In the genomic region with DNA sequence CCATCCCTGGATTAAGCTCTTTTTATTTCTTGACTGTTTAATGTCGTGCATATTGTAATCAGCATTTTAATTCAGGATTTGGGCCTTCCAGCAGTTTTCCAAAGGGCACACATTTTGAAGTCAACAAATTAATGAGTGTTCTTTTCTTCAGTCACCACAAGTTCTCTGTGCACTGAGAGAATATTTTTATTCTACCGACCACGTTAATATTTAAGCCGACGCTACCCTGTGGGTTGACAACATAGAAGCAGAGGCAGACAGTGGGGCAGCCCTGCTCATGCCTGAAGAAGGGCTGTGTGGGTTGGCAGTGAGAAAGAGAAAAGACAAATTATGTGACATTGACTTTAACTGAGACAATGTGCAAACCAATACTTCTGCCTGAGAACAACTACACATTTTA, we compare ENCODE assay signal across 1 cellular context.
TF ChIP-seq lines count a peak whose summit lies in the region.

No MANE protein-coding gene starts in this region.

TF ChIP-seq in K562, 482 proteins besides CTCF, POLR2A, EP300 and RAD21 (continued from another document):
- TF ChIP-seq, protein P1, sequence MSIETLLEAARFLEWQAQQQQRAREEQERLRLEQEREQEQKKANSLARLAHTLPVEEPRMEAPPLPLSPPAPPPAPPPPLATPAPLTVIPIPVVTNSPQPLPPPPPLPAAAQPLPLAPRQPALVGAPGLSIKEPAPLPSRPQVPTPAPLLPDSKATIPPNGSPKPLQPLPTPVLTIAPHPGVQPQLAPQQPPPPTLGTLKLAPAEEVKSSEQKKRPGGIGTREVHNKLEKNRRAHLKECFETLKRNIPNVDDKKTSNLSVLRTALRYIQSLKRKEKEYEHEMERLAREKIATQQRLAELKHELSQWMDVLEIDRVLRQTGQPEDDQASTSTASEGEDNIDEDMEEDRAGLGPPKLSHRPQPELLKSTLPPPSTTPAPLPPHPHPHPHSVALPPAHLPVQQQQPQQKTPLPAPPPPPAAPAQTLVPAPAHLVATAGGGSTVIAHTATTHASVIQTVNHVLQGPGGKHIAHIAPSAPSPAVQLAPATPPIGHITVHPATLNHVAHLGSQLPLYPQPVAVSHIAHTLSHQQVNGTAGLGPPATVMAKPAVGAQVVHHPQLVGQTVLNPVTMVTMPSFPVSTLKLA (conservative IDR thresholded peaks at IDR 0.05), result no peak
- no peak for TF ChIP-seq RNF2 (IDR thresholded peaks at IDR 0.05)
- no peak for TF ChIP-seq GTF2A2 (tag; IDR thresholded peaks at IDR 0.05)
- no peak for TF ChIP-seq ZBTB8A (IDR thresholded peaks at IDR 0.05; ENCODE audit: partially characterized antibody)
- no peak for TF ChIP-seq TAF9B (IDR thresholded peaks at IDR 0.05; ENCODE audit: partially characterized antibody)
- no peak for TF ChIP-seq HNRNPUL1 (IDR thresholded peaks at IDR 0.05; ENCODE audit: low read length)
- TF ChIP-seq ZNF696 (CRISPR knock-in tag; conservative IDR thresholded peaks at IDR 0.05), result no peak
- no peak for TF ChIP-seq TAF1 (IDR thresholded peaks at IDR 0.05; ENCODE audit: control insufficient read depth, extremely low read depth, insufficient read depth, low read length, severe bottlenecking)
- TF ChIP-seq ZNF785 (CRISPR knock-in tag; IDR thresholded peaks at IDR 0.05), result no peak
- no peak for TF ChIP-seq ZNF780A (CRISPR knock-in tag; IDR thresholded peaks at IDR 0.05)
- no peak for TF ChIP-seq HMGN3 (IDR thresholded peaks at IDR 0.05; ENCODE audit: borderline replicate concordance, extremely low read depth, insufficient read length, low read depth, low read length)
- TF ChIP-seq, protein P2, sequence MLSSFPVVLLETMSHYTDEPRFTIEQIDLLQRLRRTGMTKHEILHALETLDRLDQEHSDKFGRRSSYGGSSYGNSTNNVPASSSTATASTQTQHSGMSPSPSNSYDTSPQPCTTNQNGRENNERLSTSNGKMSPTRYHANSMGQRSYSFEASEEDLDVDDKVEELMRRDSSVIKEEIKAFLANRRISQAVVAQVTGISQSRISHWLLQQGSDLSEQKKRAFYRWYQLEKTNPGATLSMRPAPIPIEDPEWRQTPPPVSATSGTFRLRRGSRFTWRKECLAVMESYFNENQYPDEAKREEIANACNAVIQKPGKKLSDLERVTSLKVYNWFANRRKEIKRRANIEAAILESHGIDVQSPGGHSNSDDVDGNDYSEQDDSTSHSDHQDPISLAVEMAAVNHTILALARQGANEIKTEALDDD (IDR thresholded peaks at IDR 0.05), result no peak
- no peak for TF ChIP-seq RBM39 (optimal IDR thresholded peaks at IDR 0.05; ENCODE audit: low read depth, low read length)
- TF ChIP-seq BDP1 (IDR thresholded peaks at IDR 0.05; ENCODE audit: insufficient read depth, insufficient read length), result no peak
- no peak for TF ChIP-seq ZNF507 (tag; conservative IDR thresholded peaks at IDR 0.05)
